ENCODE assay signal across 14 cellular contexts in genomic region chr6:158050107-158050735, GRCh38.
"Had no signal": no experiment of that assay in that cellular context is flagged by ENCODE, and none has a peak within 500 bp of the region (broad histone marks: within the 10 kb centered on the region; RNA-seq: fewer than 3 reads in every experiment).

No MANE protein-coding gene starts in this region.

- H3K9me3 ChIP-seq: ascending aorta, lower lobe of right lung, prostate gland had no signal

- DNase-seq: activated CD4-positive, alpha-beta T cell treated with anti-CD3 and anti-CD28 coated beads, Interleukin-2, amount 50 U/mL, for 4 hours; activated naive CD4-positive, alpha-beta T cell; activated naive CD8-positive, alpha-beta T cell treated with anti-CD3 and anti-CD28 coated beads, Interleukin-2, amount 50 U/mL, for 24 hours; kidney glomerular epithelial cell; lower lobe of right lung; natural killer cell; nucleus accumbens; stimulated activated CD4-positive, alpha-beta T cell treated with anti-CD3 and anti-CD28 coated beads, Interleukin-4, amount 100 ng/mL, for 24 hours; SW 1271 had no signal

- ATAC-seq: activated CD4-positive, CD25-positive, alpha-beta regulatory T cell treated with anti-CD3 and anti-CD28 coated beads, Interleukin-2, amount 50 U/mL, for 24 hours; activated naive CD8-positive, alpha-beta T cell treated with anti-CD3 and anti-CD28 coated beads, Interleukin-2, amount 50 U/mL, for 24 hours; activated T-cell treated with anti-CD3 and anti-CD28 coated beads, Interleukin-2, amount 50 U/mL, for 4 hours; lower lobe of right lung; natural killer cell; sciatic nerve had no signal

- H3K4me1 ChIP-seq: lower lobe of right lung had no signal

- H3K27me3 ChIP-seq: ascending aorta had no signal

- H3K36me3 ChIP-seq: lower lobe of right lung, prostate gland had no signal

- H3K27ac ChIP-seq: ascending aorta, lower lobe of right lung, prostate gland had no signal

- H3K4me3 ChIP-seq: ascending aorta, lower lobe of right lung, prostate gland had no signal
